ENCODE assay signal across 8 cellular contexts in the genomic region with DNA sequence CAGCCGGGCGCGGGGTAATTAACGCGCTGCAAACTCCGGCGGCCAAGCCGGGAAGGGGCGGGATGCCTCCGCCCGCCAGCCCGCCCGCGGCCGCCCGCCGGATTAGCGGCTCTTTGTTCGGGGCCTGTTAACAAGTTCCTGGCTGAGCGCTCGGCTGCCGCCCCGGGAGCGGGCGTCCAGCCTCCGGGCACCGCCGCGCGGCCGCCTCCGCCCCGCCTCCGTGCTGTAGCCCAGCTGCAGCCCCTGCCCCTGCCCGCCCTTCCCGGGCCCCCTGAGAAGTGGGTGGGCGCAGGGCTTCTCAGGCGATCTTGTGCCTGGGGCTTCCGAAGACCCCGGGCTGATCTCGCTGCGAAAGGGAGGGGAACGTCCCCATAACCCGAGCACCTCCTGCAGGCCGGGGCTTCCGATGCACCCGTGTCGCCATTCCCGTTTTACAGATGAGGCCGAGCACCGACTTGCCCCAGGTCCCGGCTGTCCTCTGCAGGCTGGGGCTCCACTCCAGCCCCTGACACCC. TPM values are rescaled to one million over a fixed set of nuclear protein-coding genes. Genes with fewer than 3 reads are reported as not detected.
DNase-seq lines count a peak whose midpoint lies in the region; ATAC-seq and TF ChIP-seq lines count a peak whose summit lies in the region.

No MANE protein-coding gene starts in this region.

- H3K27ac ChIP-seq in PC-9 (no peak overlapping the region), endodermal cell (ENCODE audit: low read depth, low read length) (no peak overlapping the region), neural cell (ENCODE audit: low read length) (no peak overlapping the region)

- H3K4me1 Mint-ChIP-seq in endodermal cell, result peaks cover 4% of the 10 kb centered on the region

- H3K79me2 ChIP-seq in PC-9 (ENCODE audit: low read depth), result no peaks in the 10 kb centered on the region
- H3K79me2 ChIP-seq in neural cell (replicated peaks; ENCODE audit: insufficient read depth, low read length), result no peaks in the 10 kb centered on the region

- H3K27me3 ChIP-seq in PC-9 (ENCODE audit: insufficient read depth, low read depth) (no peaks in the 10 kb centered on the region), endodermal cell (ENCODE audit: control insufficient read depth, insufficient read depth, low read length, poor library complexity, severe bottlenecking) (peaks cover 68% of the 10 kb centered on the region), neural cell (ENCODE audit: insufficient read depth, low read depth, low read length) (peaks cover 7% of the 10 kb centered on the region)

- H2AFZ ChIP-seq in PC-9 (peak overlapping the region; percentile 78), neural cell (ENCODE audit: low read depth, low read length) (peak overlapping the region; percentile 27)

- no peak for TF ChIP-seq EP300 in neural cell (conservative IDR thresholded peaks at IDR 0.05; ENCODE audit: poor library complexity, severe bottlenecking)

- no peaks in the 10 kb centered on the region for H3K9me3 Mint-ChIP-seq in endodermal cell

- H3F3A ChIP-seq in PC-9 (ENCODE audit: insufficient read depth, low read depth) (peaks cover 24% of the 10 kb centered on the region), neural cell (ENCODE audit: insufficient read depth, low read length, poor library complexity, severe bottlenecking) (no peaks in the 10 kb centered on the region)

- WGBS in endodermal cell (ENCODE audit: insufficient coverage in 1 of 2, insufficient read length in 1 of 2), 2 experiments, result 0 to 2% methylated on average over 29 to 52 of the region's 52 CpGs

- peaks cover 74% of the 10 kb centered on the region for H3K27me3 Mint-ChIP-seq in endodermal cell (ENCODE audit: insufficient read depth)

- H3K4me2 ChIP-seq in PC-9, result peak overlapping the region; percentile 84
- H3K4me2 ChIP-seq in neural cell (ENCODE audit: low read length), result no peak overlapping the region

- no TSS peak for BruUV-seq in PC-9 (replicated peaks; lab: Mats Ljungman, UMichigan)

- TF ChIP-seq RAD21 in neural cell (conservative IDR thresholded peaks at IDR 0.05), result peak; percentile 48

- no peaks in the 10 kb centered on the region for H3K36me3 Mint-ChIP-seq in endodermal cell (ENCODE audit: low read depth)

- H4K20me1 ChIP-seq in PC-9 (ENCODE audit: insufficient read depth), result no peaks in the 10 kb centered on the region; the same call in 1 of the 2 replicates
- H4K20me1 ChIP-seq in neural cell (ENCODE audit: insufficient read depth), result no peaks in the 10 kb centered on the region

- peak; percentile 44 for DNase-seq in activated CD4-positive, alpha-beta T cell treated with anti-CD3 and anti-CD28 coated beads for 48 hours
- DNase-seq in activated CD4-positive, alpha-beta T cell treated with anti-CD3 and anti-CD28 coated beads for 1 hour, result no peak
- peak in 1 of 2 experiments; percentile 58 for DNase-seq in PC-9
- peak; percentile 91 for DNase-seq in endodermal cell
- no peak for DNase-seq in NOMO-1 (lab: John Stamatoyannopoulos, UW; ENCODE audit: unreplicated experiment in 2 of 2)
- DNase-seq in NCI-H1930 (lab: John Stamatoyannopoulos, UW), result no peak

- peak; percentile 28 for ATAC-seq in HG02610 (IDR thresholded peaks at IDR 0.05; ENCODE audit: unreplicated experiment)

- CTCF ChIA-PET in PC-9 (lab: Charles Lee), result interaction anchor here (0.6 kb wide), 1 partner anchor 188 kb away, joined by 9 read pairs; no protein-coding TSS in a partner anchor

- H3K9ac ChIP-seq in endodermal cell (ENCODE audit: extremely low read depth, low read length, poor library complexity, severe bottlenecking) (peak overlapping the region; percentile 47), neural cell (ENCODE audit: low read length) (peak overlapping the region; percentile 50)

- peaks cover 35% of the 10 kb centered on the region for H3K4me1 ChIP-seq in PC-9 (replicated peaks; ENCODE audit: insufficient read depth)
- no peaks in the 10 kb centered on the region for H3K4me1 ChIP-seq in endodermal cell (ENCODE audit: control insufficient read depth, insufficient read depth, low read length)

- H3K4me3 ChIP-seq in PC-9, result peak overlapping the region; percentile 72
- H3K4me3 ChIP-seq in endodermal cell (ENCODE audit: low read length), result peak overlapping the region; percentile 71
- peak overlapping the region; percentile 55 for H3K4me3 ChIP-seq in neural cell (ENCODE audit: low read length)

- no peaks in the 10 kb centered on the region for H3K9me2 ChIP-seq in PC-9 (ENCODE audit: insufficient read depth)
- H3K9me2 ChIP-seq in neural cell (ENCODE audit: insufficient read depth, low read length), result no peaks in the 10 kb centered on the region

- TF ChIP-seq CTCF in PC-9 (conservative IDR thresholded peaks at IDR 0.05), result peak; percentile 64; the same call in 1 of the 2 replicates
- peak; percentile 81 for TF ChIP-seq CTCF in endodermal cell (conservative IDR thresholded peaks at IDR 0.05)
- peak; percentile 71 for TF ChIP-seq CTCF in neural cell (IDR thresholded peaks at IDR 0.05; ENCODE audit: poor library complexity, severe bottlenecking)

- H3K4me3 Mint-ChIP-seq in endodermal cell, result peak overlapping the region; percentile 46

- POLR2A ChIA-PET in PC-9 (lab: Charles Lee; ENCODE audit: unreplicated experiment), result no interaction called here

- no peaks in the 10 kb centered on the region for H3K36me3 ChIP-seq in PC-9 (ENCODE audit: low read depth)
- no peaks in the 10 kb centered on the region for H3K36me3 ChIP-seq in endodermal cell (ENCODE audit: control insufficient read depth, insufficient read depth, low read length)
- no peaks in the 10 kb centered on the region for H3K36me3 ChIP-seq in neural cell (ENCODE audit: insufficient read depth, low read length)

- no peaks in the 10 kb centered on the region for H3K9me3 ChIP-seq in PC-9 (ENCODE audit: insufficient read depth, low read depth)
- no peaks in the 10 kb centered on the region for H3K9me3 ChIP-seq in endodermal cell (ENCODE audit: control insufficient read depth, low read length)
- H3K9me3 ChIP-seq in neural cell (ENCODE audit: low read length), result no peaks in the 10 kb centered on the region

- intact Hi-C loops in PC-9 (cut with micrococcal nuclease; ENCODE audit: unreplicated experiment), result no loop called here

- H3K27ac Mint-ChIP-seq in endodermal cell, result no peak overlapping the region

TF ChIP-seq in neural cell, 6 proteins besides CTCF, POLR2A, EP300 and RAD21:
- TF ChIP-seq, protein P1, sequence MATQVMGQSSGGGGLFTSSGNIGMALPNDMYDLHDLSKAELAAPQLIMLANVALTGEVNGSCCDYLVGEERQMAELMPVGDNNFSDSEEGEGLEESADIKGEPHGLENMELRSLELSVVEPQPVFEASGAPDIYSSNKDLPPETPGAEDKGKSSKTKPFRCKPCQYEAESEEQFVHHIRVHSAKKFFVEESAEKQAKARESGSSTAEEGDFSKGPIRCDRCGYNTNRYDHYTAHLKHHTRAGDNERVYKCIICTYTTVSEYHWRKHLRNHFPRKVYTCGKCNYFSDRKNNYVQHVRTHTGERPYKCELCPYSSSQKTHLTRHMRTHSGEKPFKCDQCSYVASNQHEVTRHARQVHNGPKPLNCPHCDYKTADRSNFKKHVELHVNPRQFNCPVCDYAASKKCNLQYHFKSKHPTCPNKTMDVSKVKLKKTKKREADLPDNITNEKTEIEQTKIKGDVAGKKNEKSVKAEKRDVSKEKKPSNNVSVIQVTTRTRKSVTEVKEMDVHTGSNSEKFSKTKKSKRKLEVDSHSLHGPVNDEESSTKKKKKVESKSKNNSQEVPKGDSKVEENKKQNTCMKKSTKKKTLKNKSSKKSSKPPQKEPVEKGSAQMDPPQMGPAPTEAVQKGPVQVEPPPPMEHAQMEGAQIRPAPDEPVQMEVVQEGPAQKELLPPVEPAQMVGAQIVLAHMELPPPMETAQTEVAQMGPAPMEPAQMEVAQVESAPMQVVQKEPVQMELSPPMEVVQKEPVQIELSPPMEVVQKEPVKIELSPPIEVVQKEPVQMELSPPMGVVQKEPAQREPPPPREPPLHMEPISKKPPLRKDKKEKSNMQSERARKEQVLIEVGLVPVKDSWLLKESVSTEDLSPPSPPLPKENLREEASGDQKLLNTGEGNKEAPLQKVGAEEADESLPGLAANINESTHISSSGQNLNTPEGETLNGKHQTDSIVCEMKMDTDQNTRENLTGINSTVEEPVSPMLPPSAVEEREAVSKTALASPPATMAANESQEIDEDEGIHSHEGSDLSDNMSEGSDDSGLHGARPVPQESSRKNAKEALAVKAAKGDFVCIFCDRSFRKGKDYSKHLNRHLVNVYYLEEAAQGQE (IDR thresholded peaks at IDR 0.05; ENCODE audit: borderline replicate concordance), result no peak
- TF ChIP-seq SMC3 (conservative IDR thresholded peaks at IDR 0.05; ENCODE audit: poor library complexity), result peak; percentile 57

RNA-seq across cellular contexts. Expression of gene UNC5A, which starts 7.6 kb away (rescaled TPM):
- total RNA-seq in PC-9 (2021) (3.1 and 3.6 TPM in 2 replicates), endodermal cell (1 to 10 TPM in 1 of 2 donors, under 1 TPM in 1; 0.89 to 1.4 TPM)
- 3.4 TPM for polyA plus RNA-seq in endodermal cell (2013, experiment 1 of 2)
- polyA plus RNA-seq in endodermal cell (2013, experiment 2 of 2), result 3.0 TPM
- 2.7 and 3.8 TPM in 2 replicates for polyA plus RNA-seq in neural cell
- 3.9 and 4.9 TPM in 2 replicates for polyA minus RNA-seq in neural cell

Comparison
In these comparisons a context has a peak if more than half of its experiments do, and no peak if none do; other contexts are left out.
1. DNase-seq: peak in activated CD4-positive, alpha-beta T cell treated with anti-CD3 and anti-CD28 coated beads for 48 hours (single experiment) and endodermal cell (single experiment); none in activated CD4-positive, alpha-beta T cell treated with anti-CD3 and anti-CD28 coated beads for 1 hour (single experiment), NOMO-1 (0 of 2) and NCI-H1930 (0 of 2).
2. Peak in every context shown above with its lines, with median percentiles within 50 percentile points of each other: H3K4me3 ChIP-seq and CTCF ChIP-seq.